ENCODE assay signal across 24 cellular contexts in the genomic region with DNA sequence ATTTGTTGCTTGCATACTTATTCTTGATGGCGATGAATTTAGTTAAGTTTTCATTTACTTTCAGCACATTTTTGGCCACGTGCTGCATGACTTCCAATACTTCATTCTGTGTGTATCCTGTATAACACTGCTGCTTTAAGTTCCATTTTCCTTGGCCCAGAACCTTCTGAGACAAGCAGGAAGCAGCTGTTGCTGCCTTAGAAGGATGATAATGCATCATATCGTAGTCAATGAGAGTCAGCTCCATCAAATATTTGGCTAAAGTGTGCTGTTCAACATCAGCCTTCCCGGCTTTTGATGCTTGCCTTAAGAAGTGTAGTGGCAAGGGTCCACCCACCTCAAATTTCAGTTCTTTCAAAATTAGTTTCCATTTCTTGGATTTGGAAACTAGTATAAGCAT. TPM values are rescaled to one million over a fixed set of nuclear protein-coding genes. Genes with fewer than 3 reads are reported as not detected.
DNase-seq lines count a peak whose midpoint lies in the region; ATAC-seq, FAIRE-seq and TF ChIP-seq lines count a peak whose summit lies in the region.
"Had no signal": no experiment of that assay in that cellular context is flagged by ENCODE, and none has a peak within 500 bp of the region (broad histone marks: within the 10 kb centered on the region; RNA-seq: fewer than 3 reads in every experiment).

No MANE protein-coding gene starts in this region.

- no peak overlapping the region for H2BK5ac ChIP-seq in IMR-90 (ENCODE audit: low read depth, low read length, poor library complexity, severe bottlenecking)

- no peak overlapping the region; the same call in 1 of the 2 replicates for H3K14ac ChIP-seq in IMR-90 (replicated peaks; ENCODE audit: low read depth, low read length)

- H3K4ac ChIP-seq in IMR-90 (ENCODE audit: low read depth, low read length) = no peak overlapping the region

- no peak overlapping the region for H2AK9ac ChIP-seq in IMR-90 (replicated peaks; ENCODE audit: low read depth, low read length, poor library complexity)

- no peak overlapping the region for H4K5ac ChIP-seq in IMR-90 (ENCODE audit: low read depth, low read length)

- intact Hi-C loops in IMR-90 (cut with micrococcal nuclease) = no loop called here

- ATAC-seq in IMR-90 (ENCODE audit: low read depth) = peak; percentile 21
- no peak for ATAC-seq in GM21526 (IDR thresholded peaks at IDR 0.05; ENCODE audit: low FRiP score, unreplicated experiment)
- ATAC-seq: GM23338, HCT116 had no signal

- no peak overlapping the region for H3K4me3 ChIP-seq in IMR-90 (ENCODE audit: insufficient read depth, low read depth, low read length)
- H3K4me3 ChIP-seq in fibroblast of the aortic adventitia (ENCODE audit: low read depth, low read length) = no peak overlapping the region
- no peak overlapping the region for H3K4me3 ChIP-seq in foreskin fibroblast (ENCODE audit: low read depth in 1 of 2, low read length in 2 of 2)
- H3K4me3 ChIP-seq: GM23338, SK-N-MC had no signal

- no peak overlapping the region for H3K9ac ChIP-seq in IMR-90 (ENCODE audit: low read depth, low read length)
- H3K9ac ChIP-seq: KMS-11 had no signal

- no peaks in the 10 kb centered on the region for H4K20me1 ChIP-seq in IMR-90 (ENCODE audit: insufficient read depth, low read length)

- CTCF ChIA-PET in IMR-90 (lab: Yijun Ruan, JAX) = no interaction called here

- no peaks in the 10 kb centered on the region for H3K27me3 ChIP-seq in IMR-90 (ENCODE audit: control insufficient read depth, insufficient read depth, low read length)

- 50% methylated on average over 1 of the region's 4 CpGs; no CpG with 5 or more reads in 1 of the 2 experiments for WGBS in IMR-90 (ENCODE audit: extremely low coverage in 2 of 2, insufficient read length in 1 of 2), 2 experiments

- no peak for TF ChIP-seq POLR2A in IMR-90 (IDR thresholded peaks at IDR 0.05; ENCODE audit: low read depth, low read length)

- H3K9me3 ChIP-seq in IMR-90 (ENCODE audit: control insufficient read depth, insufficient read depth, low read length) = no peaks in the 10 kb centered on the region

- no peaks in the 10 kb centered on the region for H3K9me1 ChIP-seq in IMR-90 (ENCODE audit: insufficient read depth, low read length)

- H3K27ac ChIP-seq in IMR-90 (ENCODE audit: insufficient read depth, low read length) = no peak overlapping the region
- H3K27ac ChIP-seq: KMS-11, SK-N-MC had no signal

- TF ChIP-seq CTCF in IMR-90 (conservative IDR thresholded peaks at IDR 0.05; ENCODE audit: low read depth, low read length) = no peak
- no peak for TF ChIP-seq CTCF in fibroblast of the aortic adventitia (IDR thresholded peaks at IDR 0.05; ENCODE audit: insufficient read depth, low read length)
- no peak for TF ChIP-seq CTCF in foreskin fibroblast (IDR thresholded peaks at IDR 0.05; ENCODE audit: low read depth, low read length)
- no peak for TF ChIP-seq CTCF in D721Med (IDR thresholded peaks at IDR 0.05; ENCODE audit: insufficient read depth, missing control alignments)

- no peak for FAIRE-seq in D721Med (lab: Jason Lieb, UNC)

- in situ Hi-C loops in IMR-90 (cut with MboI; ENCODE audit: low sequenced_read_pairs) = no loop called here

- H3K4me2 ChIP-seq in IMR-90 (ENCODE audit: low read depth, low read length) = peak overlapping the region; percentile 26; the same call in 1 of the 2 replicates
- H3K4me2 ChIP-seq: GM23338, KMS-11 had no signal

- H3K18ac ChIP-seq in IMR-90 (ENCODE audit: low read depth, low read length) = no peak overlapping the region

- no peak overlapping the region for H4K91ac ChIP-seq in IMR-90 (ENCODE audit: insufficient read depth, low read depth, low read length)

- peak; percentile 41 for DNase-seq in IMR-90
- peak; percentile 50 for DNase-seq in dermis blood vessel endothelial cell
- peak; percentile 61 for DNase-seq in fibroblast of the aortic adventitia (ENCODE audit: low read depth)
- DNase-seq in myocyte (ENCODE audit: low read depth) = peak; percentile 22
- DNase-seq in foreskin fibroblast = no peak
- no peak for DNase-seq in OCI-M1 (lab: John Stamatoyannopoulos, UW)
- DNase-seq in D721Med (ENCODE audit: insufficient read length, low spot score) = no peak
- DNase-seq: 8988T, ACHN, DMS53, NCI-H1048, NCI-H1417, NCI-H1694, NCI-H2029 treated with DMSO at 0.1 percent for 48 hours, NCI-H2171, NCI-H226, NCI-H510A, NCI-H69, SIG-M5 had no signal

- no peak overlapping the region for H2BK20ac ChIP-seq in IMR-90 (ENCODE audit: low read depth, low read length)

- no peak for TF ChIP-seq RAD21 in IMR-90 (IDR thresholded peaks at IDR 0.05; ENCODE audit: low read length)

- H2BK120ac ChIP-seq in IMR-90 (ENCODE audit: low read depth, low read length) = no peak overlapping the region

- H2BK15ac ChIP-seq in IMR-90 (ENCODE audit: low read depth, low read length) = no peak overlapping the region

- no peaks in the 10 kb centered on the region for H3K36me3 ChIP-seq in IMR-90 (ENCODE audit: control insufficient read depth, insufficient read depth, low read length)

- no peaks in the 10 kb centered on the region for H3K79me1 ChIP-seq in IMR-90 (ENCODE audit: low read depth in 1 of 2, low read length in 2 of 2)

- no peak overlapping the region for H3K23ac ChIP-seq in IMR-90 (ENCODE audit: low read depth, low read length)

- H3K4me1 ChIP-seq in IMR-90 (ENCODE audit: control insufficient read depth, insufficient read depth, low read length) = no peaks in the 10 kb centered on the region; the same call in 1 of the 2 replicates

- dilution Hi-C loops in IMR-90 (cut with HindIII; ENCODE audit: low sequenced_read_pairs, unreplicated experiment) = no loop called here

- no peak overlapping the region for H2AFZ ChIP-seq in IMR-90 (replicated peaks; ENCODE audit: low read length, poor library complexity)
- H2AFZ ChIP-seq: GM23338 had no signal

- no peak overlapping the region for H3K56ac ChIP-seq in IMR-90 (ENCODE audit: extremely low read depth, insufficient read depth, low read length)

- POLR2A ChIA-PET in IMR-90 (lab: Charles Lee; ENCODE audit: unreplicated experiment) = interaction anchor here (0.6 kb wide), 1 partner anchor 126 kb away, joined by 4 read pairs; no protein-coding TSS in a partner anchor

- H4K8ac ChIP-seq in IMR-90 (ENCODE audit: low read depth in 2 of 2, low read length in 2 of 2) = no peak overlapping the region

- BruUV-seq in IMR-90 (replicated peaks; lab: Mats Ljungman, UMichigan) = no TSS peak

- H2AK5ac ChIP-seq in IMR-90 (ENCODE audit: low read depth, low read length) = peak overlapping the region; percentile 22; the same call in 1 of the 2 replicates

TF ChIP-seq in IMR-90, 13 proteins besides CTCF, POLR2A, EP300 and RAD21:
- TF ChIP-seq SMC3 (IDR thresholded peaks at IDR 0.05; ENCODE audit: low read depth, low read length) (no peak), BHLHE40 (IDR thresholded peaks at IDR 0.05; ENCODE audit: low read depth, low read length) (no peak), NFE2L2 (IDR thresholded peaks at IDR 0.05; ENCODE audit: low read depth, low read length) (no peak), CHD1 (IDR thresholded peaks at IDR 0.05; ENCODE audit: low read depth, low read length) (no peak), RFX5 (IDR thresholded peaks at IDR 0.05; ENCODE audit: low read depth, low read length) (no peak), CEBPB (IDR thresholded peaks at IDR 0.05; ENCODE audit: low read depth, low read length) (no peak), MAFK (IDR thresholded peaks at IDR 0.05; ENCODE audit: low read depth, low read length) (no peak), MXI1 (IDR thresholded peaks at IDR 0.05; ENCODE audit: borderline replicate concordance, low read depth, low read length) (no peak), FOS (IDR thresholded peaks at IDR 0.05; ENCODE audit: low read depth, low read length) (no peak), RCOR1 (IDR thresholded peaks at IDR 0.05; ENCODE audit: insufficient replicate concordance, low read length) (no peak), MAZ (IDR thresholded peaks at IDR 0.05; ENCODE audit: borderline replicate concordance, low read depth, low read length) (no peak)
- TF ChIP-seq, protein P1, sequence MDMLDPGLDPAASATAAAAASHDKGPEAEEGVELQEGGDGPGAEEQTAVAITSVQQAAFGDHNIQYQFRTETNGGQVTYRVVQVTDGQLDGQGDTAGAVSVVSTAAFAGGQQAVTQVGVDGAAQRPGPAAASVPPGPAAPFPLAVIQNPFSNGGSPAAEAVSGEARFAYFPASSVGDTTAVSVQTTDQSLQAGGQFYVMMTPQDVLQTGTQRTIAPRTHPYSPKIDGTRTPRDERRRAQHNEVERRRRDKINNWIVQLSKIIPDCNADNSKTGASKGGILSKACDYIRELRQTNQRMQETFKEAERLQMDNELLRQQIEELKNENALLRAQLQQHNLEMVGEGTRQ (IDR thresholded peaks at IDR 0.05; ENCODE audit: low read depth, low read length) = no peak; the same call in 1 of the 2 replicates
- TF ChIP-seq, protein P2, sequence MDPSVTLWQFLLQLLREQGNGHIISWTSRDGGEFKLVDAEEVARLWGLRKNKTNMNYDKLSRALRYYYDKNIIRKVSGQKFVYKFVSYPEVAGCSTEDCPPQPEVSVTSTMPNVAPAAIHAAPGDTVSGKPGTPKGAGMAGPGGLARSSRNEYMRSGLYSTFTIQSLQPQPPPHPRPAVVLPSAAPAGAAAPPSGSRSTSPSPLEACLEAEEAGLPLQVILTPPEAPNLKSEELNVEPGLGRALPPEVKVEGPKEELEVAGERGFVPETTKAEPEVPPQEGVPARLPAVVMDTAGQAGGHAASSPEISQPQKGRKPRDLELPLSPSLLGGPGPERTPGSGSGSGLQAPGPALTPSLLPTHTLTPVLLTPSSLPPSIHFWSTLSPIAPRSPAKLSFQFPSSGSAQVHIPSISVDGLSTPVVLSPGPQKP (IDR thresholded peaks at IDR 0.05; ENCODE audit: borderline replicate concordance, low read depth, low read length) = no peak
TF ChIP-seq in IMR-90: peak in this region for 0.

RNA-seq across cellular contexts. Expression of a gene that starts 59.2 kb away (rescaled TPM):
- total RNA-seq in IMR-90 (2012; rRNA removed) (4.1 and 7.8 TPM in 2 replicates), dermis blood vessel endothelial cell (0.85 and 2.1 TPM in 2 replicates), fibroblast of the aortic adventitia (ENCODE audit: low replicate concordance) (2.1 and 11.7 TPM in 2 replicates), myocyte (3.6 and 8.6 TPM in 2 replicates)
- 6.2 and 8.9 TPM in 2 replicates for polyA plus RNA-seq in IMR-90 (2012; rRNA removed)
- 2.3 and 3.1 TPM in 2 replicates for polyA plus RNA-seq in IMR-90 (2012; cell fraction: cytosol; rRNA removed)
- polyA plus RNA-seq in IMR-90 (2012; cell fraction: nucleus; rRNA removed; ENCODE audit: low replicate concordance) = 6.2 and 20.3 TPM in 2 replicates
- polyA plus RNA-seq in myocyte (2012) = 3.3 TPM

Comparison
In these comparisons a context has a peak if more than half of its experiments do, and no peak if none do; other contexts are left out.
1. DNase-seq: peak in IMR-90 (single experiment), dermis blood vessel endothelial cell (single experiment), fibroblast of the aortic adventitia (single experiment) and myocyte (single experiment); none in foreskin fibroblast (0 of 2), OCI-M1 (single experiment) and D721Med (single experiment).